1 cellular context compared by ENCODE assay signal in the genomic region with DNA sequence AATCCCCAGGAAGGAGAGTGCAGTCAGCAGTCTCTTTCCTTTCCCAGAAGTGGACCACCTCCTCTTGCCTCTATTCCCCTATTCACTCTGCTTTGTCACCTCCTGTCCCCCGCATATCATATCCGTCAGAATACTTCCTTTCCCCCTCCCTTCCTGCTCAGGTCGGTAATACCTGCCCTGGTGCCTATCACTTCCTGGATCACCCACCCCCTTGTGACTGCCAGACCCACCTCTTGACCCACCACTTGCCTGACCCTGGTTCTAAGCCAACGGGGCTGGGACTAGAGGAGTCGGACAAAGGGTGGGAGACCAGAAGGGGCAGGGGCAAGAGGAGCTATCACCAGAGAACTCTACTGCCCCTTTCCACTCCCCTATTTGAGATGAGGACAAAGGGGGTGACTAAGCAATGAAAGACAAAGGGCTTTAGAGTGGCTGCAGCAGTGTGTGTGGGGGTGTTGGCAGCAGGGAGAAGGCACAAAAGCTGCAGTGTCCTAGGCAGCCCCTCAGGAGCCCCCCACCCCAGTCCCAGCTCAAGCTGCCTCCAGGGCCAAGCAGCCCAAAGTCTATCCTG.
A peak's percentile ranks its signal among the peaks of the same experiment; 100 is the strongest.
TF ChIP-seq lines count a peak whose summit lies in the region.

No MANE protein-coding gene starts in this region.

TF ChIP-seq in K562, 482 proteins besides CTCF, POLR2A, EP300 and RAD21 (continued from another document):
- TF ChIP-seq ZBTB11 (CRISPR knock-in tag; IDR thresholded peaks at IDR 0.05) (peak in 1 of 3 experiments; percentile 23; a peak in 1 of 6 replicates), DLX4 (CRISPR knock-in tag; IDR thresholded peaks at IDR 0.05) (no peak), NFE2 (IDR thresholded peaks at IDR 0.05; ENCODE audit: low read depth) (peak; percentile 43; the same call in 1 of the 2 replicates), CXXC5 (CRISPR knock-in tag; IDR thresholded peaks at IDR 0.05) (no peak), CEBPZ (IDR thresholded peaks at IDR 0.05; ENCODE audit: borderline replicate concordance, low read depth, low read length) (no peak), POLR2G (IDR thresholded peaks at IDR 0.05; ENCODE audit: low read depth, low read length) (0 out of 2 replicates have a peak, but pooled peaks have one; percentile 22), ZNF431 (CRISPR knock-in tag; IDR thresholded peaks at IDR 0.05) (no peak), RNF2 (IDR thresholded peaks at IDR 0.05) (no peak), ZBTB2 (IDR thresholded peaks at IDR 0.05) (peak; percentile 63), FOS (IDR thresholded peaks at IDR 0.05; ENCODE audit: extremely low read depth, insufficient read length) (no peak), ARID3A (IDR thresholded peaks at IDR 0.05; ENCODE audit: borderline replicate concordance, low read depth, low read length) (no peak), HOMEZ (CRISPR knock-in tag; IDR thresholded peaks at IDR 0.05) (no peak), TCFL5 (CRISPR knock-in tag; conservative IDR thresholded peaks at IDR 0.05) (no peak), DIDO1 (tag; IDR thresholded peaks at IDR 0.05; ENCODE audit: low read depth) (0 out of 2 replicates have a peak, but pooled peaks have one; percentile 37)
- TF ChIP-seq, protein P1, sequence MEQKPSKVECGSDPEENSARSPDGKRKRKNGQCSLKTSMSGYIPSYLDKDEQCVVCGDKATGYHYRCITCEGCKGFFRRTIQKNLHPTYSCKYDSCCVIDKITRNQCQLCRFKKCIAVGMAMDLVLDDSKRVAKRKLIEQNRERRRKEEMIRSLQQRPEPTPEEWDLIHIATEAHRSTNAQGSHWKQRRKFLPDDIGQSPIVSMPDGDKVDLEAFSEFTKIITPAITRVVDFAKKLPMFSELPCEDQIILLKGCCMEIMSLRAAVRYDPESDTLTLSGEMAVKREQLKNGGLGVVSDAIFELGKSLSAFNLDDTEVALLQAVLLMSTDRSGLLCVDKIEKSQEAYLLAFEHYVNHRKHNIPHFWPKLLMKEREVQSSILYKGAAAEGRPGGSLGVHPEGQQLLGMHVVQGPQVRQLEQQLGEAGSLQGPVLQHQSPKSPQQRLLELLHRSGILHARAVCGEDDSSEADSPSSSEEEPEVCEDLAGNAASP (IDR thresholded peaks at IDR 0.05), result no peak
